8 cellular contexts compared by ENCODE assay signal in genomic region chr2:31233216-31233615, GRCh38. TPM values are rescaled to one million over a fixed set of nuclear protein-coding genes. Genes with fewer than 3 reads are reported as not detected.
DNase-seq lines count a peak whose midpoint lies in the region; ATAC-seq and TF ChIP-seq lines count a peak whose summit lies in the region.

No MANE protein-coding gene starts in this region.

- peak overlapping the region in 4 of 10 donors; percentile 0 to 63 (median 36) for H3K27ac Mint-ChIP-seq in naive thymus-derived CD8-positive, alpha-beta T cell

- H3K27me3 ChIP-seq in ascending aorta: no peaks in the 10 kb centered on the region

- H3K4me3 ChIP-seq in LNCaP clone FGC (ENCODE audit: low read depth, low read length) (peak overlapping the region; percentile 73), ascending aorta (peak overlapping the region; percentile 55 to 77)

- POLR2A ChIA-PET in naive thymus-derived CD8-positive, alpha-beta T cell (lab: Charles Lee): no interaction called here

- no peaks in the 10 kb centered on the region for H3K9me3 Mint-ChIP-seq in naive thymus-derived CD8-positive, alpha-beta T cell

- peak; percentile 60 for DNase-seq in DMS153 (lab: John Stamatoyannopoulos, UW)
- DNase-seq in LNCaP clone FGC (ENCODE audit: low read depth): no peak
- DNase-seq in ascending aorta (ENCODE audit: low spot score in 2 of 2): no peak
- DNase-seq in naive thymus-derived CD8-positive, alpha-beta T cell: no peak
- no peak for DNase-seq in KBM-7
- DNase-seq in NCI-H1436 treated with DMSO at 0.1 percent for 48 hours (lab: John Stamatoyannopoulos, UW): no peak
- DNase-seq in EL: no peak
- DNase-seq in retina: no peak

- H3K36me3 ChIP-seq in ascending aorta: no peaks in the 10 kb centered on the region

- TF ChIP-seq CTCF in LNCaP clone FGC (IDR thresholded peaks at IDR 0.05; ENCODE audit: control insufficient read depth, extremely low read depth, insufficient read depth): no peak
- no peak for TF ChIP-seq CTCF in ascending aorta (IDR thresholded peaks at IDR 0.05)

- ATAC-seq in naive thymus-derived CD8-positive, alpha-beta T cell: no peak

- no peaks in the 10 kb centered on the region for H3K36me3 Mint-ChIP-seq in naive thymus-derived CD8-positive, alpha-beta T cell

- peaks cover 0 to 12% (median 4%) of the 10 kb centered on the region in 5 donors for H3K27me3 Mint-ChIP-seq in naive thymus-derived CD8-positive, alpha-beta T cell

- intact Hi-C loops in ascending aorta (cut with DNase I): loop anchor here (1.0 to 5.0 kb wide), 4 partner anchors 34 to 521 kb away; no protein-coding TSS in a partner anchor

- H3K9me3 ChIP-seq in ascending aorta: no peaks in the 10 kb centered on the region

- peak overlapping the region; percentile 82 to 99 for H3K27ac ChIP-seq in ascending aorta

- H3K4me3 Mint-ChIP-seq in naive thymus-derived CD8-positive, alpha-beta T cell: peak overlapping the region; percentile 11 to 83 (median 78)

- in situ Hi-C loops in KBM-7 (cut with MboI; ENCODE audit: low pct_unique_long_range_greater_than_20kb, low sequenced_read_pairs): no loop called here

- peaks cover 11 to 30% of the 10 kb centered on the region in 2 donors for H3K4me1 ChIP-seq in ascending aorta

- H3K4me1 Mint-ChIP-seq in naive thymus-derived CD8-positive, alpha-beta T cell: peaks cover 9 to 38% (median 25%) of the 10 kb centered on the region in 4 donors

RNA-seq across cellular contexts. Expression of gene EHD3, which starts 0.7 kb away (rescaled TPM):
- total RNA-seq in ascending aorta: 22.5 TPM
- total RNA-seq in naive thymus-derived CD8-positive, alpha-beta T cell: 1 to 10 TPM; 3.2 to 3.6 TPM
- polyA plus RNA-seq in naive thymus-derived CD8-positive, alpha-beta T cell: 1 to 10 TPM; 2.0 to 4.6 (median 2.6) TPM

RNA-seq across cellular contexts. Expression of gene CAPN14, which starts 15.9 kb away (rescaled TPM):
- total RNA-seq in ascending aorta: not detected
- under 1 TPM; 0.41 to 0.65 TPM for total RNA-seq in naive thymus-derived CD8-positive, alpha-beta T cell
- polyA plus RNA-seq in naive thymus-derived CD8-positive, alpha-beta T cell: under 1 TPM in 2 of 3 donors, not detected in 1; 0.09 to 0.17 TPM
